ENCODE assay signal across 25 cellular contexts in the genomic region with DNA sequence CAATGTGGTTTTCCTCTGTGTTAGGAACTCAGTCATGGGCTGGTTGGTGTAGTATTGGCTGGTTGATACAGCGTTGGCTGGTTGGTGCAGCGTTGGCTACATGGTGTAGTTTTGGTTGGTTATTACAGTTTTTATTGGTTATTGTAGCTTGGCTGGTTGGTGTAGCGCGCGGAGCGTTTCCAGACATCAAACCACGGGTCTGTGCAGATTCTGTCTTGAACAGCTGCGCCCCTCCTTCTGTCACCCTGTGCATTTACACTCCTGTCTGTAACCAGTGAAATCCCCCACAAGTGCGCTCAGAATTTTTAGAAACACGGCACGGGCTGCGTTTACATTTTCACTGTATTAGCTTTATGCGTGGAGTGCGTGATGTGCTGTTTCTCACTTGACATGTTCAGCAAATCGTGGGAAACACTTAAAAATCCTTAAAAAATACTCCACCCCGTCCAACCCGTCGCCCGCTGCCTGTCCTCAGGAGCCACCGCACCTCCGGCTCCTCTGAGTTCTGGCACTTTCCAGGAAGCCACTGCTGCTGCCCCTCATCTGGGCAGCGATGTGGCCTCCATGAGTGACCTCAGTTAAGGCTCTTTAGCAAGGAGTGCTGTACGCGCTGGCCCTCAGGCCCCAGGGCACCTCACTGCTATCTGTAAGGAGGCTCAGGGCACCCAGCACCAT. TPM values are rescaled to one million over a fixed set of nuclear protein-coding genes. Genes with fewer than 3 reads are reported as not detected.
DNase-seq lines count a peak whose midpoint lies in the region; ATAC-seq and TF ChIP-seq lines count a peak whose summit lies in the region.
"Had no signal": no experiment of that assay in that cellular context is flagged by ENCODE, and none has a peak within 500 bp of the region (broad histone marks: within the 10 kb centered on the region; RNA-seq: fewer than 3 reads in every experiment).

No MANE protein-coding gene starts in this region.

- H3K4me3 Mint-ChIP-seq in chondrocyte (ENCODE audit: unreplicated experiment) (no peak overlapping the region), mesothelial cell of epicardium (no peak overlapping the region)
- H3K4me3 Mint-ChIP-seq: CD4-positive, alpha-beta memory T cell had no signal

- H3K4me3 ChIP-seq in left ventricle myocardium inferior: no peak overlapping the region
- H3K4me3 ChIP-seq in heart right ventricle: no peak overlapping the region
- no peak overlapping the region for H3K4me3 ChIP-seq in sigmoid colon

- H3K36me3 Mint-ChIP-seq in chondrocyte (ENCODE audit: low read depth): no peaks in the 10 kb centered on the region
- no peaks in the 10 kb centered on the region for H3K36me3 Mint-ChIP-seq in mesothelial cell of epicardium
- H3K36me3 Mint-ChIP-seq: CD4-positive, alpha-beta memory T cell had no signal

- TF ChIP-seq CTCF in left ventricle myocardium inferior (IDR thresholded peaks at IDR 0.05; ENCODE audit: borderline replicate concordance) (no peak), heart right ventricle (IDR thresholded peaks at IDR 0.05) (no peak), chondrocyte (IDR thresholded peaks at IDR 0.05) (no peak), mesothelial cell of epicardium (IDR thresholded peaks at IDR 0.05; ENCODE audit: unreplicated experiment) (no peak), sigmoid colon (IDR thresholded peaks at IDR 0.05) (no peak)

- H3K27ac Mint-ChIP-seq in chondrocyte (ENCODE audit: unreplicated experiment): no peak overlapping the region
- peak overlapping the region; percentile 64 for H3K27ac Mint-ChIP-seq in mesothelial cell of epicardium
- H3K27ac Mint-ChIP-seq: CD4-positive, alpha-beta memory T cell had no signal

- ATAC-seq in heart right ventricle (no peak), GM21447 (IDR thresholded peaks at IDR 0.05; ENCODE audit: unreplicated experiment) (no peak), GM19023 (IDR thresholded peaks at IDR 0.05; ENCODE audit: unreplicated experiment) (no peak)

- H3K9me3 Mint-ChIP-seq in chondrocyte (ENCODE audit: low read depth) (no peaks in the 10 kb centered on the region), mesothelial cell of epicardium (no peaks in the 10 kb centered on the region)
- H3K9me3 Mint-ChIP-seq: CD4-positive, alpha-beta memory T cell had no signal

- H3K4me1 ChIP-seq in left ventricle myocardium inferior: peaks cover 3% of the 10 kb centered on the region
- peaks cover 0 to 3% (median 0%) of the 10 kb centered on the region in 9 donors for H3K4me1 ChIP-seq in heart right ventricle
- H3K4me1 ChIP-seq in sigmoid colon: no peaks in the 10 kb centered on the region

- peak; percentile 5 for DNase-seq in left ventricle myocardium inferior
- DNase-seq in heart right ventricle: no peak
- DNase-seq in chondrocyte (ENCODE audit: low spot score): peak; percentile 65
- peak in 1 of 2 experiments; percentile 12 for DNase-seq in mesothelial cell of epicardium (ENCODE audit: low spot score in 2 of 2, unreplicated experiment in 2 of 2)
- peak; percentile 55 for DNase-seq in sigmoid colon
- DNase-seq in UCSD-AML1 (lab: John Stamatoyannopoulos, UW; ENCODE audit: unreplicated experiment): no peak
- DNase-seq: CD4-positive, alpha-beta memory T cell; COR-L47; DMS79; GOT3; IMR-90; MM.1S; NCI-H1048; NCI-H1417; NCI-H1694; NCI-H2029 treated with DMSO at 0.1 percent for 48 hours; NCI-H226; NCI-H510A; NCI-H69; RPMI8226; SHP77 had no signal

- H3K9me3 ChIP-seq in left ventricle myocardium inferior (replicated peaks) (no peaks in the 10 kb centered on the region), heart right ventricle (no peaks in the 10 kb centered on the region), sigmoid colon (no peaks in the 10 kb centered on the region)

- H3K27ac ChIP-seq in left ventricle myocardium inferior (replicated peaks) (no peak overlapping the region), heart right ventricle (no peak overlapping the region), sigmoid colon (no peak overlapping the region)
- H3K27ac ChIP-seq: KMS-11 had no signal

- H3K36me3 ChIP-seq in left ventricle myocardium inferior: no peaks in the 10 kb centered on the region
- H3K36me3 ChIP-seq in heart right ventricle: peaks cover 0 to 2% (median 0%) of the 10 kb centered on the region in 9 donors
- no peaks in the 10 kb centered on the region for H3K36me3 ChIP-seq in sigmoid colon

- TF ChIP-seq POLR2A in sigmoid colon (IDR thresholded peaks at IDR 0.05): no peak

- H3K27me3 ChIP-seq in left ventricle myocardium inferior (ENCODE audit: low read depth) (no peaks in the 10 kb centered on the region), heart right ventricle (peaks cover 0 to 8% (median 0%) of the 10 kb centered on the region in 7 donors), sigmoid colon (peaks cover 0 to 8% (median 0%) of the 10 kb centered on the region in 3 donors)

- H3K4me1 Mint-ChIP-seq in chondrocyte (ENCODE audit: low read depth) (no peaks in the 10 kb centered on the region), mesothelial cell of epicardium (peaks cover 4% of the 10 kb centered on the region)
- H3K4me1 Mint-ChIP-seq: CD4-positive, alpha-beta memory T cell had no signal

- TF ChIP-seq EP300 in sigmoid colon (IDR thresholded peaks at IDR 0.05): no peak

- peaks cover 24% of the 10 kb centered on the region for H3K27me3 Mint-ChIP-seq in chondrocyte (ENCODE audit: low read depth)
- H3K27me3 Mint-ChIP-seq in mesothelial cell of epicardium (ENCODE audit: low read depth): peaks cover 11% of the 10 kb centered on the region
- H3K27me3 Mint-ChIP-seq: CD4-positive, alpha-beta memory T cell had no signal

- intact Hi-C loops in left ventricle myocardium inferior (cut with micrococcal nuclease): no loop called here
- intact Hi-C loops in heart right ventricle (cut with DNase I): no loop called here
- intact Hi-C loops in sigmoid colon (cut with DNase I): no loop called here

- WGBS in heart right ventricle, 2 donors: 90 to 95% methylated on average over 24 of the region's 24 CpGs
- WGBS in sigmoid colon, 2 donors: 86 to 91% methylated on average over 24 of the region's 24 CpGs

RNA-seq across cellular contexts. Expression of a gene that starts 20.8 kb away (rescaled TPM):
- total RNA-seq in left ventricle myocardium inferior (3.7 TPM), heart right ventricle (1 to 10 TPM in 7 of 10 donors, under 1 TPM in 3; 0.31 to 4.5 (median 1.5) TPM), chondrocyte (not detected in 3 replicates), mesothelial cell of epicardium (52.8 to 65.1 TPM (median 63.4 TPM) in 3 replicates), sigmoid colon (1 to 10 TPM in 3 of 4 donors, under 1 TPM in 1; 0.71 to 4.4 (median 2.0) TPM)
- polyA plus RNA-seq in heart right ventricle (10 to 100 TPM in 1 of 2 donors, 1 to 10 TPM in 1; 5.3 to 12.7 TPM), sigmoid colon (1 to 10 TPM in 2 of 3 donors, under 1 TPM in 1; 0.60 to 4.0 (median 1.8) TPM)
- total RNA-seq: CD4-positive, alpha-beta memory T cell; IMR-90 had no signal
- polyA plus RNA-seq: BJ; CD4-positive, alpha-beta memory T cell; IMR-90 had no signal

Comparison
In these comparisons a context has a peak if more than half of its experiments do, and no peak if none do; other contexts are left out.
1. DNase-seq: peak in left ventricle myocardium inferior (single experiment), chondrocyte (single experiment) and sigmoid colon (single experiment); none in heart right ventricle (0 of 2) and UCSD-AML1 (single experiment).